21 cellular contexts compared by ENCODE assay signal in the genomic region with DNA sequence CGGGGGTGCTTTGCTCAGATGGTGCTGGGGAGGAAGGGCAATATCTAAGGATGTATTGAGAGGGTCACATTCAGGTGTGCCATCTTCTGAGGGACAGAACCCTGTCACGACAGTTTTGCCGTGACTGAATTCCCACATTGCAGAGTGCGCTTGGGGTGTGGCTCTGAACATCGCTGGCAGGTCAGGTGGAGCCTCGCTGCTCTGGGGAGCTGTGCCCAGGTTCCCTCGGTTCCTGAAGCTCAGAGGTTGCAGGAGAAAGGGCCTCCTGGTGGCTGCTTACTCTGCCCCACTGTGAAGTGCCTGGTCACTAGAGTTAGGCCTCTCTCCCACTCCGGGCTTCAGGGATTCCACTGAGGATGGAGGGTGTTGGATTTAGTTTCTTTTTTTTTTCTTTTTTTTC. TPM values are rescaled to one million over a fixed set of nuclear protein-coding genes. Genes with fewer than 3 reads are reported as not detected.
DNase-seq lines count a peak whose midpoint lies in the region; ATAC-seq and TF ChIP-seq lines count a peak whose summit lies in the region.
"Had no signal": no experiment of that assay in that cellular context is flagged by ENCODE, and none has a peak within 500 bp of the region (broad histone marks: within the 10 kb centered on the region; RNA-seq: fewer than 3 reads in every experiment).

No MANE protein-coding gene starts in this region.

- H3K9me3 ChIP-seq in CD4-positive, alpha-beta memory T cell (ENCODE audit: control insufficient read depth in 1 of 2, low read length in 2 of 2): no peaks in the 10 kb centered on the region
- H3K9me3 ChIP-seq: BE2C, upper lobe of left lung had no signal

- H3K27ac ChIP-seq in CD4-positive, alpha-beta memory T cell (ENCODE audit: low read depth, low read length): no peak overlapping the region
- H3K27ac ChIP-seq: stomach had no signal

- intact Hi-C loops in activated CD4-positive, alpha-beta T cell treated with anti-CD3 and anti-CD28 coated beads for 36 hours (cut with DNase I, micrococcal nuclease): loop anchor here (5.0 kb wide), 2 partner anchors 40 to 50 kb away; a partner anchor contains a TSS
- intact Hi-C loops in CD4-positive, alpha-beta memory T cell (cut with micrococcal nuclease): no loop called here

- H3K36me3 ChIP-seq in CD4-positive, alpha-beta memory T cell (ENCODE audit: insufficient read depth, low read length): no peaks in the 10 kb centered on the region
- H3K36me3 ChIP-seq: BE2C, heart right ventricle, stomach, upper lobe of left lung had no signal

- no peaks in the 10 kb centered on the region for H3K27me3 ChIP-seq in CD4-positive, alpha-beta memory T cell (ENCODE audit: insufficient read depth, low read length)
- H3K27me3 ChIP-seq: BE2C, stomach, upper lobe of left lung had no signal

- peaks cover 2% of the 10 kb centered on the region for H3K9me3 Mint-ChIP-seq in activated CD4-positive, alpha-beta T cell treated with anti-CD3 and anti-CD28 coated beads for 36 hours (ENCODE audit: low read depth)
- peaks cover 0 to 4% (median 0%) of the 10 kb centered on the region in 8 donors for H3K9me3 Mint-ChIP-seq in CD4-positive, alpha-beta memory T cell
- H3K9me3 Mint-ChIP-seq in activated naive CD8-positive, alpha-beta T cell treated with anti-CD3 and anti-CD28 coated beads for 36 hours: peaks cover 4% of the 10 kb centered on the region
- peaks cover 16% of the 10 kb centered on the region for H3K9me3 Mint-ChIP-seq in nephron progenitor cell

- ATAC-seq in activated CD4-positive, alpha-beta T cell treated with anti-CD3 and anti-CD28 coated beads for 36 hours: no peak
- no peak for ATAC-seq in HG03139 (IDR thresholded peaks at IDR 0.05; ENCODE audit: unreplicated experiment)
- ATAC-seq in HG02763 (IDR thresholded peaks at IDR 0.05; ENCODE audit: unreplicated experiment): no peak
- ATAC-seq: heart right ventricle, left ventricle myocardium superior, Right ventricle myocardium inferior had no signal

- no peaks in the 10 kb centered on the region for H3K27me3 Mint-ChIP-seq in activated CD4-positive, alpha-beta T cell treated with anti-CD3 and anti-CD28 coated beads for 36 hours
- no peaks in the 10 kb centered on the region for H3K27me3 Mint-ChIP-seq in CD4-positive, alpha-beta memory T cell
- H3K27me3 Mint-ChIP-seq in activated naive CD8-positive, alpha-beta T cell treated with anti-CD3 and anti-CD28 coated beads for 36 hours: no peaks in the 10 kb centered on the region
- peaks cover under 1% of the 10 kb centered on the region for H3K27me3 Mint-ChIP-seq in nephron progenitor cell (ENCODE audit: low read depth, poor library complexity)

- peaks cover 11% of the 10 kb centered on the region for H3K36me3 Mint-ChIP-seq in activated CD4-positive, alpha-beta T cell treated with anti-CD3 and anti-CD28 coated beads for 36 hours (ENCODE audit: low read depth)
- H3K36me3 Mint-ChIP-seq in CD4-positive, alpha-beta memory T cell: peaks cover 0 to 6% of the 10 kb centered on the region in 2 donors
- H3K36me3 Mint-ChIP-seq in activated naive CD8-positive, alpha-beta T cell treated with anti-CD3 and anti-CD28 coated beads for 36 hours: peaks cover 40% of the 10 kb centered on the region
- H3K36me3 Mint-ChIP-seq in nephron progenitor cell (ENCODE audit: low read depth): peaks cover 44% of the 10 kb centered on the region

- no peak overlapping the region for H3K4me3 ChIP-seq in CD4-positive, alpha-beta memory T cell (ENCODE audit: low read length in 2 of 2)
- H3K4me3 ChIP-seq: heart right ventricle, stomach, upper lobe of left lung had no signal

- POLR2A ChIA-PET in activated CD4-positive, alpha-beta T cell treated with anti-CD3 and anti-CD28 coated beads for 36 hours (lab: Charles Lee): interaction anchor here (0.6 kb wide), 1 partner anchor 21 kb away, joined by 4 read pairs; no protein-coding TSS in a partner anchor
- POLR2A ChIA-PET in CD4-positive, alpha-beta memory T cell (lab: Charles Lee; ENCODE audit: partially characterized antibody): interaction anchor here (1.0 to 2.4 kb wide), 5 partner anchors 10 to 51 kb away, joined by 3 to 11 read pairs (median 5); a partner anchor contains a TSS

- peak overlapping the region; percentile 21 for H3K4me3 Mint-ChIP-seq in activated CD4-positive, alpha-beta T cell treated with anti-CD3 and anti-CD28 coated beads for 36 hours
- H3K4me3 Mint-ChIP-seq in CD4-positive, alpha-beta memory T cell: peak overlapping the region in 7 of 8 donors; percentile 68 to 88 (median 81)
- H3K4me3 Mint-ChIP-seq in activated naive CD8-positive, alpha-beta T cell treated with anti-CD3 and anti-CD28 coated beads for 36 hours: peak overlapping the region; percentile 44
- H3K4me3 Mint-ChIP-seq in nephron progenitor cell: no peak overlapping the region

- H3K4me1 ChIP-seq in CD4-positive, alpha-beta memory T cell (ENCODE audit: insufficient read depth, low read length): peaks cover 68% of the 10 kb centered on the region
- H3K4me1 ChIP-seq: stomach, upper lobe of left lung had no signal

- CTCF ChIA-PET in activated CD4-positive, alpha-beta T cell treated with anti-CD3 and anti-CD28 coated beads for 36 hours (lab: Charles Lee): interaction anchor here (1.1 to 2.3 kb wide), 3 partner anchors 10 to 153 kb away, joined by 3 to 15 read pairs (median 4); no protein-coding TSS in a partner anchor
- CTCF ChIA-PET in CD4-positive, alpha-beta memory T cell (lab: Charles Lee; ENCODE audit: partially characterized antibody): interaction anchor here (0.9 to 2.0 kb wide), 5 partner anchors 18 to 152 kb away, joined by 3 to 9 read pairs (median 3); no protein-coding TSS in a partner anchor

- H3K4me1 Mint-ChIP-seq in activated CD4-positive, alpha-beta T cell treated with anti-CD3 and anti-CD28 coated beads for 36 hours: peaks cover 81% of the 10 kb centered on the region
- peaks cover 47 to 91% (median 70%) of the 10 kb centered on the region in 4 donors for H3K4me1 Mint-ChIP-seq in CD4-positive, alpha-beta memory T cell
- H3K4me1 Mint-ChIP-seq in activated naive CD8-positive, alpha-beta T cell treated with anti-CD3 and anti-CD28 coated beads for 36 hours: peaks cover 84% of the 10 kb centered on the region
- H3K4me1 Mint-ChIP-seq in nephron progenitor cell: peaks cover 61% of the 10 kb centered on the region

- peak overlapping the region; percentile 80 for H3K27ac Mint-ChIP-seq in activated CD4-positive, alpha-beta T cell treated with anti-CD3 and anti-CD28 coated beads for 36 hours
- peak overlapping the region; percentile 56 to 94 (median 91) for H3K27ac Mint-ChIP-seq in CD4-positive, alpha-beta memory T cell
- H3K27ac Mint-ChIP-seq in activated naive CD8-positive, alpha-beta T cell treated with anti-CD3 and anti-CD28 coated beads for 36 hours: peak overlapping the region; percentile 85
- peak overlapping the region; percentile 32 for H3K27ac Mint-ChIP-seq in nephron progenitor cell

- no peak for DNase-seq in activated CD4-positive, alpha-beta T cell treated with anti-CD3 and anti-CD28 coated beads for 36 hours
- no peak for DNase-seq in activated CD4-positive, alpha-beta T cell treated with anti-CD3 and anti-CD28 coated beads for 1 hour
- DNase-seq in CD4-positive, alpha-beta memory T cell: no peak
- no peak for DNase-seq in activated naive CD8-positive, alpha-beta T cell treated with anti-CD3 and anti-CD28 coated beads for 36 hours
- DNase-seq in nephron progenitor cell (no peak), NCI-H1048 (lab: John Stamatoyannopoulos, UW) (no peak)
- DNase-seq: BE2C; DMS 273 treated with DMSO at 0.1 percent for 48 hours; heart right ventricle; left ventricle myocardium superior; NCI-H1694; NCI-H774; small intestine; stimulated activated CD4-positive, alpha-beta T cell treated with anti-CD3 and anti-CD28 coated beads, Interleukin-2, amount 100 ng/mL, for 48 hours; stomach; SW 1271; upper lobe of left lung had no signal

- no peak for TF ChIP-seq CTCF in nephron progenitor cell (IDR thresholded peaks at IDR 0.05)

RNA-seq across cellular contexts. Expression of a gene that starts 51.5 kb away (rescaled TPM):
- total RNA-seq in activated CD4-positive, alpha-beta T cell treated with anti-CD3 and anti-CD28 coated beads for 36 hours: 10 to 100 TPM; 12.8 to 17.5 TPM
- 10 to 100 TPM; 52.4 to 57.3 TPM for total RNA-seq in CD4-positive, alpha-beta memory T cell
- polyA plus RNA-seq in CD4-positive, alpha-beta memory T cell: 10 to 100 TPM; 11.1 to 28.4 TPM
- total RNA-seq in activated naive CD8-positive, alpha-beta T cell treated with anti-CD3 and anti-CD28 coated beads for 36 hours: 10 to 100 TPM; 29.2 to 34.1 TPM
- total RNA-seq: OCI-LY7 had no signal

Comparison
In these comparisons a context has a peak if more than half of its experiments do, and no peak if none do; other contexts are left out.
1. H3K27ac Mint-ChIP-seq: peak in every context shown above with its lines; median percentile 91 in CD4-positive, alpha-beta memory T cell; 85 in activated naive CD8-positive, alpha-beta T cell treated with anti-CD3 and anti-CD28 coated beads for 36 hours; 80 in activated CD4-positive, alpha-beta T cell treated with anti-CD3 and anti-CD28 coated beads for 36 hours; 32 in nephron progenitor cell.